ENCODE assay signal across 9 cellular contexts in the genomic region with DNA sequence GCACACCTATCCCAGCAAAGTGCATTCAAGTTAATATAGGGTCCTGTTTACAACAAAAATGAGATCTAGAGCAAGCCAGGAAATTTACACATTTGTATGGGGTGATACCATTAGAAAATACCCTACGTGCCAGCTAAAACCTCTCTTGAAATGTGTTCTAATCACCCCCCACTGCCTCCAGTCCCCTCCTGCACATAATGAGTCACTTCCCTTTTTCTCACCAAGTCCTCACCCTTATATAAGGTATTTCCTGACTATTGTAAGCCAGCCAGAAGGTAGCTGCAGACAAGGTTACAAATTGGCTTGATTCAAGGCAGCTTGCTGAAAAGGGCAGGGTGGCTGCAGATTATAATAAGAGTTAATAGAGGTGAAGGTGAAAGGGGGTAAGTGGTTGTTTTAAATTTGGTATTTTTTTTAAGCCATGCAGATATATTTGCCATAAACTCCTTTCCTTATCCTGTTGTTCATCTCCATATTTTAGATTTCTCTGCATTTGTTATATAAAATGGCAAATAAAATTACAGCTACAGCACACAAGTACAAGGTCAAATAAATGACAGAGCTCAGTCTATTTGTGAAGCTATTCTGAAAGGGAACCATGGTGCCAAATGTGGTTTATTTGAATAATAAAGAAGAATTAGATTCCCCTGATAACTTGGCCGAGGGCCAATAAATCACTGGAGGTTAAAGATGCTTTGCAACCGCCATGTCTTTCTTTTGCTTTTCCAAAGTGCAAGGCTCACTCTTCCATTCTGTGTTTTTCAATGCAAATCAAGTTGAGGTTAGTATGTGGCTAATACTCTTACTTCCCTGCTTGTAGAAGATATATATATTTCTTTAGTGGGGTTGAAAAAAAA.
A peak's percentile ranks its signal among the peaks of the same experiment; 100 is the strongest.
DNase-seq lines count a peak whose midpoint lies in the region; ATAC-seq, FAIRE-seq and TF ChIP-seq lines count a peak whose summit lies in the region.
"Had no signal": no experiment of that assay in that cellular context is flagged by ENCODE, and none has a peak within 500 bp of the region (broad histone marks: within the 10 kb centered on the region; RNA-seq: fewer than 3 reads in every experiment).

No MANE protein-coding gene starts in this region.

- H3K4me1 ChIP-seq in left lung = no peaks in the 10 kb centered on the region
- H3K4me1 ChIP-seq: A549 had no signal

- H3K27ac ChIP-seq in left lung = no peak overlapping the region
- H3K27ac ChIP-seq: A549 had no signal

- no peak for TF ChIP-seq CTCF in left lung (IDR thresholded peaks at IDR 0.05)

- ATAC-seq in HG03342 (IDR thresholded peaks at IDR 0.05; ENCODE audit: unreplicated experiment) (peak; percentile 71), left lung (peak; percentile 53), HG02970 (IDR thresholded peaks at IDR 0.05; ENCODE audit: low FRiP score, unreplicated experiment) (no peak)
- ATAC-seq: A549 had no signal

- no peaks in the 10 kb centered on the region for H3K9me3 ChIP-seq in left lung
- H3K9me3 ChIP-seq: A549 had no signal

- no peaks in the 10 kb centered on the region for H3K36me3 ChIP-seq in left lung

- no peak overlapping the region for H3K4me3 ChIP-seq in left lung
- H3K4me3 ChIP-seq: A549 had no signal

- FAIRE-seq in RCC 7860 (lab: Jason Lieb, UNC) = peak; percentile 38
- FAIRE-seq: A549 had no signal

- POLR2A ChIA-PET in HEK293T (lab: Yijun Ruan, JAX) = no interaction called here

- H3K27me3 ChIP-seq in left lung = no peaks in the 10 kb centered on the region

- intact Hi-C loops in left lung (cut with DNase I) = no loop called here

- DNase-seq in NCI-H2081 (lab: John Stamatoyannopoulos, UW) (peak; percentile 9 to 39), NCI-H2081 treated with DMSO at 0.1 percent for 48 hours (lab: John Stamatoyannopoulos, UW) (no peak), RCC 7860 (ENCODE audit: low spot score) (peak; percentile 72), left lung (no peak), HEK293T (ENCODE audit: extremely low spot score) (no peak)
- DNase-seq in activated T-cell treated with anti-CD3 and anti-CD28 coated beads, Interleukin-2, amount 50 U/mL, for 1 hour = no peak

- CTCF ChIA-PET in HEK293T (lab: Yijun Ruan, JAX) = no interaction called here

TF ChIP-seq in HEK293T, 16 proteins besides CTCF, POLR2A, EP300 and RAD21:
- TF ChIP-seq L3MBTL2 (conservative IDR thresholded peaks at IDR 0.05) = no peak
- no peak for TF ChIP-seq LEF1 (IDR thresholded peaks at IDR 0.05; ENCODE audit: borderline replicate concordance)
- no peak for TF ChIP-seq FOXK2 (IDR thresholded peaks at IDR 0.05)
- TF ChIP-seq TARDBP (IDR thresholded peaks at IDR 0.05) = no peak
TF ChIP-seq in HEK293T: peak in this region for 0.

Comparison
In these comparisons a context has a peak if more than half of its experiments do, and no peak if none do; other contexts are left out.
1. DNase-seq: peak in NCI-H2081 (2 of 2) and RCC 7860 (single experiment); none in NCI-H2081 treated with DMSO at 0.1 percent for 48 hours (single experiment), left lung (0 of 2), HEK293T (single experiment) and activated T-cell treated with anti-CD3 and anti-CD28 coated beads, Interleukin-2, amount 50 U/mL, for 1 hour (single experiment).